ENCODE assay signal across 23 cellular contexts in genomic region chr1:171280596-171280995, GRCh38. TPM values are rescaled to one million over a fixed set of nuclear protein-coding genes. Genes with fewer than 3 reads are reported as not detected.
DNase-seq lines count a peak whose midpoint lies in the region; ATAC-seq, FAIRE-seq and TF ChIP-seq lines count a peak whose summit lies in the region.
"Had no signal": no experiment of that assay in that cellular context is flagged by ENCODE, and none has a peak within 500 bp of the region (broad histone marks: within the 10 kb centered on the region; RNA-seq: fewer than 3 reads in every experiment).

No MANE protein-coding gene starts in this region.

- no peak overlapping the region for H3K4me3 ChIP-seq in bronchial epithelial cell (ENCODE audit: low read depth, low read length)
- H3K4me3 ChIP-seq: PC-9, SJCRH30 had no signal

- no peak for TF ChIP-seq CTCF in bronchial epithelial cell (IDR thresholded peaks at IDR 0.05; ENCODE audit: insufficient read depth, low read length, severe bottlenecking)

- no peaks in the 10 kb centered on the region for H3K27me3 ChIP-seq in bronchial epithelial cell (ENCODE audit: control insufficient read depth, insufficient read depth, low read length)
- H3K27me3 ChIP-seq: SJCRH30 had no signal

- peak in 2 of 3 experiments; percentile 26 to 41 for DNase-seq in NCI-H1417 (lab: John Stamatoyannopoulos, UW)
- no peak for DNase-seq in NCI-H1417 treated with DMSO at 0.1 percent for 48 hours (lab: John Stamatoyannopoulos, UW)
- DNase-seq in NCI-H526 treated with DMSO at 0.1 percent for 48 hours (lab: John Stamatoyannopoulos, UW): peak; percentile 84
- DNase-seq in bronchial epithelial cell (ENCODE audit: low read depth): no peak
- no peak for DNase-seq in sciatic nerve (ENCODE audit: low spot score)
- DNase-seq in activated T-cell treated with anti-CD3 and anti-CD28 coated beads, Interleukin-2, amount 50 U/mL, for 48 hours: no peak
- DNase-seq in DMS53 treated with DMSO at 0.1 percent for 48 hours (lab: John Stamatoyannopoulos, UW; ENCODE audit: unreplicated experiment): no peak
- DNase-seq: Calu3, DND-41, Karpas-422, NCI-H1105, NCI-H1694 treated with DMSO at 0.1 percent for 48 hours, NCI-H2081, NCI-H524, PC-9, SJCRH30 had no signal

- ATAC-seq in sciatic nerve (peak; percentile 57), HG02970 (IDR thresholded peaks at IDR 0.05; ENCODE audit: low FRiP score, unreplicated experiment) (no peak)
- ATAC-seq: HCT116, Right ventricle myocardium inferior, SK-N-SH treated with all-trans-retinoic acid at 6 μM for 48 hours had no signal

- H3K36me3 ChIP-seq in bronchial epithelial cell (ENCODE audit: control insufficient read depth, insufficient read depth, low read length): no peaks in the 10 kb centered on the region
- H3K36me3 ChIP-seq: SJCRH30 had no signal

- intact Hi-C loops in sciatic nerve (cut with DNase I): no loop called here

- FAIRE-seq in bronchial epithelial cell (lab: Jason Lieb, UNC): peak; percentile 43
- FAIRE-seq: GM12892 had no signal

RNA-seq across cellular contexts. Expression of gene FMO1, which starts 32.3 kb away (rescaled TPM):
- total RNA-seq in bronchial epithelial cell (not detected in 2 replicates), sciatic nerve (10.2 TPM)
- total RNA-seq: Calu3, H4, HT-29, PC-9, SJCRH30 had no signal

RNA-seq across cellular contexts. Expression of gene FMO4, which starts 33.4 kb away (rescaled TPM):
- total RNA-seq in bronchial epithelial cell (0.79 and 1.2 TPM in 2 replicates), sciatic nerve (4.9 TPM)
- total RNA-seq: HT-29 had no signal

Comparison
In these comparisons a context has a peak if more than half of its experiments do, and no peak if none do; other contexts are left out.
1. DNase-seq: peak in NCI-H1417 (2 of 3) and NCI-H526 treated with DMSO at 0.1 percent for 48 hours (single experiment); none in NCI-H1417 treated with DMSO at 0.1 percent for 48 hours (single experiment), bronchial epithelial cell (single experiment), sciatic nerve (single experiment), activated T-cell treated with anti-CD3 and anti-CD28 coated beads, Interleukin-2, amount 50 U/mL, for 48 hours (0 of 2) and DMS53 treated with DMSO at 0.1 percent for 48 hours (single experiment).
2. RNA of gene FMO1, which starts 32.3 kb away (total RNA-seq): 10.2 TPM in sciatic nerve (single experiment); not detected in bronchial epithelial cell; every median in the first group is over 10 times any median in the second.